Comparison of ENCODE assay signal across 22 cellular contexts in the genomic region with DNA sequence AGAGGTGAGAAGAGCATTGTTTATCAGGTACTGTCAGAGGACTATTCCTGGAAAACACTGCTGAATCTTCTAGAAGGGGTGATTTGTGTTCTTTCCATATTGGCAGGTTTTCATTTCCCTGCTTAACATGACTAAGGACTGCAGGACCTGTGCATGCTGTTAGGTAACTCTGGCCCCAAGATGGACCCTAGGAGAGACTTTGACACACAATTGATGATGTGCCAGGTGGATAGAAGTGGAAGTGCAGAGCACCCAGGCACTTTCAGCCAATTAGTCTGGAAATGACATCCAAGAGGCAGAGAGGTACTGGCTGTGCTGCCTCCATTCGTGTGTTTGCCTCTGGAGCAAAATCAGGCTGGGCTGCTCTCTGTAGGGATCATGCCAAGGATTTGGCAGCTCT.
"Had no signal": no experiment of that assay in that cellular context is flagged by ENCODE, and none has a peak within 500 bp of the region (broad histone marks: within the 10 kb centered on the region; RNA-seq: fewer than 3 reads in every experiment).

No MANE protein-coding gene starts in this region.

- H3K27me3 ChIP-seq: dorsolateral prefrontal cortex, gastrocnemius medialis, left lung, right atrium auricular region, tibial artery, upper lobe of left lung, uterus had no signal

- ATAC-seq: esophagus mucosa, gastrocnemius medialis, left lung, lower lobe of right lung had no signal

- H3K27ac ChIP-seq: dorsolateral prefrontal cortex, gastrocnemius medialis, left lung, lower lobe of right lung, right atrium auricular region, tibial artery, upper lobe of left lung, uterus had no signal

- H3K36me3 Mint-ChIP-seq: natural killer cell had no signal

- H3K9me3 ChIP-seq: gastrocnemius medialis, left lung, lower lobe of right lung, right atrium auricular region, tibial artery, upper lobe of left lung, uterus had no signal

- H3K4me1 Mint-ChIP-seq: memory B cell had no signal

- H3K36me3 ChIP-seq: gastrocnemius medialis, left lung, lower lobe of right lung, right atrium auricular region, tibial artery, upper lobe of left lung, uterus had no signal

- H3K27me3 Mint-ChIP-seq: memory B cell had no signal

- DNase-seq: cortex of kidney; dorsolateral prefrontal cortex; effector CD8-positive, alpha-beta T cell; gastrocnemius medialis; glutamatergic neuron; islet precursor cell; left lung; lower lobe of right lung; natural killer cell; posterior cingulate gyrus; small intestine; stimulated activated CD4-positive, alpha-beta T cell treated with anti-CD3 and anti-CD28 coated beads, Interleukin-12 subunit alpha, Interleukin-12 subunit beta, amount 100 ng/mL, for 4 hours; stimulated activated naive CD4-positive, alpha-beta T cell; tibial artery; upper lobe of left lung; uterus had no signal

- H3K4me3 Mint-ChIP-seq: memory B cell, mesothelial cell of epicardium, natural killer cell, neural crest cell had no signal

- H3K9me3 Mint-ChIP-seq: memory B cell, mesothelial cell of epicardium, natural killer cell, neural crest cell had no signal

- H3K4me3 ChIP-seq: dorsolateral prefrontal cortex, gastrocnemius medialis, left lung, lower lobe of right lung, right atrium auricular region, tibial artery, upper lobe of left lung, uterus had no signal

- H3K27ac Mint-ChIP-seq: memory B cell, mesothelial cell of epicardium, natural killer cell had no signal

- FAIRE-seq: endometrium, small intestine had no signal

- H3K4me1 ChIP-seq: gastrocnemius medialis, left lung, lower lobe of right lung, right atrium auricular region, upper lobe of left lung, uterus had no signal
